ENCODE assay signal across 9 cellular contexts in genomic region chr2:74439373-74440004, GRCh38. TPM values are rescaled to one million over a fixed set of nuclear protein-coding genes. Genes with fewer than 3 reads are reported as not detected.
A peak's percentile ranks its signal among the peaks of the same experiment; 100 is the strongest.
DNase-seq lines count a peak whose midpoint lies in the region; ATAC-seq and TF ChIP-seq lines count a peak whose summit lies in the region.
"Had no signal": no experiment of that assay in that cellular context is flagged by ENCODE, and none has a peak within 500 bp of the region (broad histone marks: within the 10 kb centered on the region; RNA-seq: fewer than 3 reads in every experiment).

No MANE protein-coding gene starts in this region.

- WGBS in tibial nerve, 2 donors, result 19 to 23% methylated on average over 8 of the region's 8 CpGs

- DNase-seq in DMS 273 (lab: John Stamatoyannopoulos, UW; ENCODE audit: unreplicated experiment), result peak; percentile 44
- DNase-seq in DMS 273 treated with DMSO at 0.1 percent for 48 hours (lab: John Stamatoyannopoulos, UW), result no peak
- DNase-seq in caudate nucleus (lab: John Stamatoyannopoulos, UW), result peak in 3 of 61 donors; percentile 75 to 91 (median 84)
- DNase-seq in memory B cell (ENCODE audit: low spot score in 2 of 2), result no peak
- no peak for DNase-seq in tibial nerve (ENCODE audit: low spot score in 2 of 2)
- no peak for DNase-seq in NOMO-1 treated with dmso at 0.1 percent for 144 hours (lab: John Stamatoyannopoulos, UW; ENCODE audit: unreplicated experiment)
- no peak for DNase-seq in NCI-H69 (lab: John Stamatoyannopoulos, UW)

- H3K9me3 ChIP-seq in tibial nerve, result no peaks in the 10 kb centered on the region

- ATAC-seq in memory B cell (ENCODE audit: low read depth) (no peak), GM21576 (IDR thresholded peaks at IDR 0.05; ENCODE audit: unreplicated experiment) (no peak)

- TF ChIP-seq POLR2A in tibial nerve (IDR thresholded peaks at IDR 0.05), result peak in 1 of 2 donors; percentile 27

- H3K27ac ChIP-seq in caudate nucleus (ENCODE audit: low read depth, low read length) (peak overlapping the region; percentile 96), tibial nerve (peak overlapping the region; percentile 83 to 94 (median 86))

- no peak for TF ChIP-seq EP300 in tibial nerve (IDR thresholded peaks at IDR 0.05)

- no peaks in the 10 kb centered on the region for H3K36me3 Mint-ChIP-seq in memory B cell
- H3K36me3 Mint-ChIP-seq: activated naive CD4-positive, alpha-beta T cell treated with anti-CD3 and anti-CD28 coated beads, Interleukin-2, amount 50 U/mL, for 24 hours had no signal

- peak overlapping the region; percentile 45 to 66 (median 56) for H3K4me3 ChIP-seq in tibial nerve

- peaks cover 21% of the 10 kb centered on the region for H3K4me1 Mint-ChIP-seq in memory B cell

- peaks cover 0 to 5% (median 0%) of the 10 kb centered on the region in 3 donors for H3K36me3 ChIP-seq in tibial nerve

- H3K27me3 Mint-ChIP-seq in memory B cell, result peaks cover 6% of the 10 kb centered on the region

- H3K27ac Mint-ChIP-seq in memory B cell, result no peak overlapping the region

- peak overlapping the region; percentile 51 for H3K4me3 Mint-ChIP-seq in memory B cell

- H3K4me1 ChIP-seq in tibial nerve, result peaks cover 0 to 88% (median 11%) of the 10 kb centered on the region in 4 donors

- TF ChIP-seq CTCF in tibial nerve (IDR thresholded peaks at IDR 0.05), result peak in 1 of 5 experiments; percentile 16

- H3K9me3 Mint-ChIP-seq in memory B cell, result no peaks in the 10 kb centered on the region
- H3K9me3 Mint-ChIP-seq: activated naive CD4-positive, alpha-beta T cell treated with anti-CD3 and anti-CD28 coated beads, Interleukin-2, amount 50 U/mL, for 24 hours had no signal

- H3K27me3 ChIP-seq in tibial nerve, result no peaks in the 10 kb centered on the region

RNA-seq across cellular contexts. Expression of gene RTKN, which starts 2.2 kb away (rescaled TPM):
- 10 to 100 TPM; 83.4 to 93.1 (median 87.1) TPM for total RNA-seq in tibial nerve

RNA-seq across cellular contexts. Expression of gene INO80B, which starts 15.4 kb away (rescaled TPM):
- 10 to 100 TPM; 15.1 to 40.6 (median 27.5) TPM for total RNA-seq in tibial nerve

RNA-seq across cellular contexts. Expression of gene WDR54, which starts 18.0 kb away (rescaled TPM):
- 10 to 100 TPM in 3 of 4 donors, 1 to 10 TPM in 1; 9.6 to 25.2 (median 18.5) TPM for total RNA-seq in tibial nerve

RNA-seq across cellular contexts. Expression of gene C2orf81, which starts 18.1 kb away (rescaled TPM):
- total RNA-seq in tibial nerve, result 10 to 100 TPM in 1 of 4 donors, 1 to 10 TPM in 3; 4.5 to 14.4 (median 5.3) TPM

RNA-seq across cellular contexts. Expression of gene WBP1, which starts 18.7 kb away (rescaled TPM):
- total RNA-seq in tibial nerve, result 10 to 100 TPM; 35.7 to 84.6 (median 69.0) TPM
